ENCODE assay signal across 1 cellular context in genomic region chr3:129428382-129429079, GRCh38.
A peak's percentile ranks its signal among the peaks of the same experiment; 100 is the strongest.
TF ChIP-seq lines count a peak whose summit lies in the region.

TSS of gene EFCAB12 (minus strand) at chr3:129428636. CDS start at chr3:129428488, 148 bp downstream.

TF ChIP-seq in HepG2, 621 proteins besides CTCF, POLR2A, EP300 and RAD21 (continued from another document and continues in another):
- TF ChIP-seq POGK (CRISPR knock-in tag; conservative IDR thresholded peaks at IDR 0.05) (no peak), ZNF530 (CRISPR knock-in tag; IDR thresholded peaks at IDR 0.05; ENCODE audit: low read depth) (no peak), HNF4G (IDR thresholded peaks at IDR 0.05; ENCODE audit: borderline replicate concordance, low read depth, low read length) (no peak), HNF4G (CRISPR knock-in tag; IDR thresholded peaks at IDR 0.05; ENCODE audit: borderline replicate concordance, low read depth) (no peak), SIX4 (CRISPR knock-in tag; IDR thresholded peaks at IDR 0.05) (no peak), STAG1 (CRISPR knock-in tag; IDR thresholded peaks at IDR 0.05) (no peak), ZBTB7B (CRISPR knock-in tag; IDR thresholded peaks at IDR 0.05) (no peak), ZSCAN5A (CRISPR knock-in tag; IDR thresholded peaks at IDR 0.05; ENCODE audit: borderline replicate concordance) (no peak), ZNF180 (CRISPR knock-in tag; IDR thresholded peaks at IDR 0.05; ENCODE audit: borderline replicate concordance, low read depth) (no peak), MXD1 (CRISPR knock-in tag; IDR thresholded peaks at IDR 0.05) (no peak), ZUFSP (CRISPR knock-in tag; IDR thresholded peaks at IDR 0.05; ENCODE audit: borderline replicate concordance) (no peak), AFF4 (CRISPR knock-in tag; IDR thresholded peaks at IDR 0.05) (no peak), SPEN (CRISPR knock-in tag; IDR thresholded peaks at IDR 0.05; ENCODE audit: low read depth) (no peak; the same call in 1 of the 2 replicates), ELF3 (CRISPR knock-in tag; IDR thresholded peaks at IDR 0.05) (no peak), ZNF3 (CRISPR knock-in tag; IDR thresholded peaks at IDR 0.05) (no peak), ZNF260 (CRISPR knock-in tag; IDR thresholded peaks at IDR 0.05; ENCODE audit: borderline replicate concordance, low read depth) (no peak), ZNF17 (CRISPR knock-in tag; IDR thresholded peaks at IDR 0.05) (no peak), TRAFD1 (CRISPR knock-in tag; IDR thresholded peaks at IDR 0.05; ENCODE audit: borderline replicate concordance) (no peak), TSC22D2 (CRISPR knock-in tag; IDR thresholded peaks at IDR 0.05; ENCODE audit: borderline replicate concordance) (no peak), YEATS2 (CRISPR knock-in tag; IDR thresholded peaks at IDR 0.05; ENCODE audit: borderline replicate concordance) (no peak; the same call in 1 of the 2 replicates), CEBPZ (IDR thresholded peaks at IDR 0.05; ENCODE audit: low read length) (no peak), NR2F6 (IDR thresholded peaks at IDR 0.05) (no peak), NR2F6 (CRISPR knock-in tag; IDR thresholded peaks at IDR 0.05) (no peak), NFRKB (IDR thresholded peaks at IDR 0.05) (no peak), ZBTB25 (CRISPR knock-in tag; IDR thresholded peaks at IDR 0.05) (no peak), MXI1 (IDR thresholded peaks at IDR 0.05; ENCODE audit: borderline replicate concordance, low read depth, low read length) (peak; percentile 95; the same call in 2 of the 3 replicates), PRPF4 (IDR thresholded peaks at IDR 0.05; ENCODE audit: low read depth, low read length, poor library complexity, severe bottlenecking) (no peak), ZNF556 (CRISPR knock-in tag; IDR thresholded peaks at IDR 0.05; ENCODE audit: borderline replicate concordance) (peak; percentile 70; the same call in 1 of the 2 replicates), ZEB1 (IDR thresholded peaks at IDR 0.05; ENCODE audit: insufficient replicate concordance, low read depth) (no peak), ELF1 (CRISPR knock-in tag; IDR thresholded peaks at IDR 0.05) (no peak), ZNF576 (CRISPR knock-in tag; IDR thresholded peaks at IDR 0.05) (no peak), NFAT5 (CRISPR knock-in tag; IDR thresholded peaks at IDR 0.05) (peak; percentile 60; the same call in 1 of the 2 replicates), POGZ (CRISPR knock-in tag; IDR thresholded peaks at IDR 0.05) (peak; percentile 52), GTF2F1 (IDR thresholded peaks at IDR 0.05; ENCODE audit: low read length) (no peak), HMG20A (CRISPR knock-in tag; IDR thresholded peaks at IDR 0.05; ENCODE audit: borderline replicate concordance) (no peak), YEATS4 (CRISPR knock-in tag; IDR thresholded peaks at IDR 0.05; ENCODE audit: borderline replicate concordance) (peak; percentile 50; the same call in 1 of the 2 replicates), MYNN (CRISPR knock-in tag; IDR thresholded peaks at IDR 0.05; ENCODE audit: low read depth) (no peak), MIER2 (CRISPR knock-in tag; IDR thresholded peaks at IDR 0.05) (no peak), ZSCAN20 (CRISPR knock-in tag; IDR thresholded peaks at IDR 0.05; ENCODE audit: borderline replicate concordance) (0 out of 2 replicates have a peak, but pooled peaks have one; percentile 35), HDAC1 (CRISPR knock-in tag; IDR thresholded peaks at IDR 0.05) (0 out of 2 replicates have a peak, but pooled peaks have one; percentile 49)
